3 cellular contexts compared by ENCODE assay signal in genomic region chr5:135341021-135341666, GRCh38.
TF ChIP-seq lines count a peak whose summit lies in the region.

No MANE protein-coding gene starts in this region.

TF ChIP-seq in SK-N-SH, 30 proteins besides CTCF, POLR2A, EP300 and RAD21 (continues in another document):
- TF ChIP-seq POLR2AphosphoS5 (IDR thresholded peaks at IDR 0.05; ENCODE audit: low read depth, low read length): no peak
- TF ChIP-seq GATA2 (CRISPR knock-in tag; IDR thresholded peaks at IDR 0.05): peak; percentile 76
- TF ChIP-seq ELF1 (IDR thresholded peaks at IDR 0.05): no peak
- TF ChIP-seq FOSL2 (IDR thresholded peaks at IDR 0.05; ENCODE audit: borderline replicate concordance, low read depth): no peak
- TF ChIP-seq REST (IDR thresholded peaks at IDR 0.05; ENCODE audit: low read depth, low read length): no peak
- no peak for TF ChIP-seq USF1 (IDR thresholded peaks at IDR 0.05; ENCODE audit: borderline replicate concordance, low read depth)
- no peak for TF ChIP-seq GABPA (IDR thresholded peaks at IDR 0.05; ENCODE audit: low read depth)
- TF ChIP-seq, protein P1, sequence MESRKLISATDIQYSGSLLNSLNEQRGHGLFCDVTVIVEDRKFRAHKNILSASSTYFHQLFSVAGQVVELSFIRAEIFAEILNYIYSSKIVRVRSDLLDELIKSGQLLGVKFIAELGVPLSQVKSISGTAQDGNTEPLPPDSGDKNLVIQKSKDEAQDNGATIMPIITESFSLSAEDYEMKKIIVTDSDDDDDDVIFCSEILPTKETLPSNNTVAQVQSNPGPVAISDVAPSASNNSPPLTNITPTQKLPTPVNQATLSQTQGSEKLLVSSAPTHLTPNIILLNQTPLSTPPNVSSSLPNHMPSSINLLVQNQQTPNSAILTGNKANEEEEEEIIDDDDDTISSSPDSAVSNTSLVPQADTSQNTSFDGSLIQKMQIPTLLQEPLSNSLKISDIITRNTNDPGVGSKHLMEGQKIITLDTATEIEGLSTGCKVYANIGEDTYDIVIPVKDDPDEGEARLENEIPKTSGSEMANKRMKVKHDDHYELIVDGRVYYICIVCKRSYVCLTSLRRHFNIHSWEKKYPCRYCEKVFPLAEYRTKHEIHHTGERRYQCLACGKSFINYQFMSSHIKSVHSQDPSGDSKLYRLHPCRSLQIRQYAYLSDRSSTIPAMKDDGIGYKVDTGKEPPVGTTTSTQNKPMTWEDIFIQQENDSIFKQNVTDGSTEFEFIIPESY (IDR thresholded peaks at IDR 0.05; ENCODE audit: borderline replicate concordance, low read depth): no peak
- TF ChIP-seq NRF1 (IDR thresholded peaks at IDR 0.05; ENCODE audit: low read depth, low read length): no peak
- TF ChIP-seq SIN3A (IDR thresholded peaks at IDR 0.05; ENCODE audit: borderline replicate concordance, low read depth, low read length): no peak
- TF ChIP-seq NFIC (IDR thresholded peaks at IDR 0.05; ENCODE audit: borderline replicate concordance): no peak
- peak; percentile 36; the same call in 1 of the 2 replicates for TF ChIP-seq RCOR1 (IDR thresholded peaks at IDR 0.05; ENCODE audit: low read length)

TF ChIP-seq in SK-N-SH treated with all-trans-retinoic acid at 6 μM for 48 hours, 23 proteins besides CTCF, POLR2A, EP300 and RAD21:
- TF ChIP-seq TCF4 (CRISPR knock-in tag; IDR thresholded peaks at IDR 0.05; ENCODE audit: borderline replicate concordance) (no peak), RARB (CRISPR knock-in tag; IDR thresholded peaks at IDR 0.05) (no peak), ESRRG (CRISPR knock-in tag; IDR thresholded peaks at IDR 0.05) (no peak), ZFP30 (CRISPR knock-in tag; IDR thresholded peaks at IDR 0.05) (no peak), ZFP3 (CRISPR knock-in tag; IDR thresholded peaks at IDR 0.05) (no peak), OSR1 (CRISPR knock-in tag; IDR thresholded peaks at IDR 0.05) (no peak), ZNF565 (CRISPR knock-in tag; conservative IDR thresholded peaks at IDR 0.05; ENCODE audit: low read depth) (no peak), ISL1 (CRISPR knock-in tag; IDR thresholded peaks at IDR 0.05) (no peak), CSDC2 (CRISPR knock-in tag; IDR thresholded peaks at IDR 0.05) (no peak)

TF ChIP-seq in HepG2, 621 proteins besides CTCF, POLR2A, EP300 and RAD21:
- TF ChIP-seq EZH2 (conservative IDR thresholded peaks at IDR 0.05; ENCODE audit: low read depth, low read length) (no peak), KAT8 (CRISPR knock-in tag; IDR thresholded peaks at IDR 0.05) (no peak), ZNF768 (CRISPR knock-in tag; IDR thresholded peaks at IDR 0.05) (peak; percentile 70), CENPT (CRISPR knock-in tag; IDR thresholded peaks at IDR 0.05; ENCODE audit: low read depth) (no peak), PTBP1 (IDR thresholded peaks at IDR 0.05; ENCODE audit: low read depth, low read length, poor library complexity, severe bottlenecking) (no peak), ZFP91 (CRISPR knock-in tag; IDR thresholded peaks at IDR 0.05; ENCODE audit: borderline replicate concordance) (no peak), MIER3 (CRISPR knock-in tag; IDR thresholded peaks at IDR 0.05; ENCODE audit: borderline replicate concordance) (no peak)
